ENCODE assay signal across 26 cellular contexts in genomic region chr20:39038495-39038894, GRCh38.
"Had no signal": no experiment of that assay in that cellular context is flagged by ENCODE, and none has a peak within 500 bp of the region (broad histone marks: within the 10 kb centered on the region; RNA-seq: fewer than 3 reads in every experiment).

No MANE protein-coding gene starts in this region.

- H3K9me3 ChIP-seq: SJSA1 had no signal

- H3K27ac ChIP-seq: SJSA1 had no signal

- H3K27me3 ChIP-seq: SJSA1 had no signal

- DNase-seq: activated B cell treated with CpG ODN at 0.5 μM for 24 hours; activated CD4-positive, alpha-beta T cell treated with anti-CD3 and anti-CD28 coated beads for 1 hour; activated CD4-positive, alpha-beta T cell treated with anti-CD3 and anti-CD28 coated beads, Interleukin-2, amount 10 ng/mL, durations not matched to agents 24 days and 14 days; activated CD4-positive, alpha-beta T cell treated with anti-CD3 and anti-CD28 coated beads, Interleukin-2, amount 50 U/mL, for 48 hours; activated effector memory CD4-positive, alpha-beta T cell treated with Interleukin-2 at 50 U/mL for 16 hours; activated naive CD4-positive, alpha-beta T cell; activated naive CD8-positive, alpha-beta T cell treated with anti-CD3 and anti-CD28 coated beads, Interleukin-2, amount 50 U/mL, for 24 hours; amniotic stem cell; Kasumi-1; KBM-7; NCI-H1417 treated with DMSO at 0.1 percent for 48 hours; NCI-H1694; NCI-H2029; NCI-H345; NCI-H510A; PC-3; SHP77; SW 1271; T-helper 17 cell; T-helper 9 cell had no signal

- H3K4me1 ChIP-seq: SJSA1 had no signal

- FAIRE-seq: astrocyte, RCC 7860 had no signal

- ATAC-seq: activated CD8-positive, alpha-beta memory T cell treated with anti-CD3 and anti-CD28 coated beads, Interleukin-2, amount 10 ng/mL, durations not matched to agents 7 days and 5 days; activated naive CD4-positive, alpha-beta T cell treated with anti-CD3 and anti-CD28 coated beads, Interleukin-2, amount 50 U/mL, for 72 hours; activated naive CD8-positive, alpha-beta T cell treated with anti-CD3 and anti-CD28 coated beads, Interleukin-2, amount 50 U/mL, for 24 hours; PC-3; SK-N-SH treated with all-trans-retinoic acid at 6 μM for 48 hours; T-helper 17 cell had no signal

- H3K4me3 ChIP-seq: SJSA1 had no signal
